In the genomic region with DNA sequence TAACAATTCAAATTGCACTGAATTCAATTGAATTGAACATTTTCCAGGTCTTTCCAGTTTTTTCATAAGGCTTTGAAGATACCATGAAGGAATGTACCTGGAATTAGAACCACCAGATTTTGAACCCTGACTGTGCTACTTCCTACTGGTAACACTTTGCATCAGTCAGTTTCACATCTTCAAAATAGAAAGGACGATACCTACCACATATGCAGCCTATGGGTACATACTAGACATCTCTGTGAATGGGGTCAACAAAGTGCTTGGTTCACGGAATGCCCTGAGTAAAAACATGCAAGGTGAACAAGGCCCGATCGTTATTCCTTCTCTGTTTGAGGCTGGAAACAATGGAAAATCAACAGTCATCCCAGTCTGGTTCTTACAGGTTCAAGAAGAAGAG, we compare ENCODE assay signal across 32 cellular contexts.
"Had no signal": no experiment of that assay in that cellular context is flagged by ENCODE, and none has a peak within 500 bp of the region (broad histone marks: within the 10 kb centered on the region; RNA-seq: fewer than 3 reads in every experiment).

No MANE protein-coding gene starts in this region.

- H3K9me3 ChIP-seq: MG63, Peyer's patch, SJSA1, SK-N-SH had no signal

- H3K36me3 ChIP-seq: MG63, Peyer's patch, SJSA1 had no signal

- DNase-seq: Karpas-422, KBM-7, MG63, NCI-H1048, NCI-H1092 treated with DMSO at 0.1 percent for 48 hours, NCI-H1105 treated with DMSO at 0.1 percent for 48 hours, NCI-H1436, NCI-H146, NCI-H1694, NCI-H187, NCI-H1930, NCI-H2029 treated with DMSO at 0.1 percent for 48 hours, NCI-H2081 treated with DMSO at 0.1 percent for 48 hours, NCI-H2107, NCI-H2171, NCI-H226, NCI-H446 treated with DMSO at 0.1 percent for 48 hours, NCI-H510A, NCI-H524, NCI-H526, NCI-H69, NCI-H748 treated with DMSO at 0.1 percent for 48 hours, NCI-H82, OCI-M1, PC-3, Peyer's patch, Right ventricle myocardium superior, RPMI8226, SHP77 treated with DMSO at 0.1 percent for 48 hours, SK-N-SH had no signal

- H3K4me1 ChIP-seq: Peyer's patch had no signal

- H3K4me2 ChIP-seq: KMS-11, SK-N-SH had no signal

- ATAC-seq: PC-3 had no signal

- H3K27me3 ChIP-seq: MG63, Peyer's patch, SJSA1 had no signal

- H3K4me3 ChIP-seq: MG63, Peyer's patch, SJSA1 had no signal

- H3K9ac ChIP-seq: KMS-11, SK-N-SH had no signal

- H3K27ac ChIP-seq: KMS-11, Peyer's patch, SJSA1 had no signal
